ENCODE assay signal across 18 cellular contexts in the genomic region with DNA sequence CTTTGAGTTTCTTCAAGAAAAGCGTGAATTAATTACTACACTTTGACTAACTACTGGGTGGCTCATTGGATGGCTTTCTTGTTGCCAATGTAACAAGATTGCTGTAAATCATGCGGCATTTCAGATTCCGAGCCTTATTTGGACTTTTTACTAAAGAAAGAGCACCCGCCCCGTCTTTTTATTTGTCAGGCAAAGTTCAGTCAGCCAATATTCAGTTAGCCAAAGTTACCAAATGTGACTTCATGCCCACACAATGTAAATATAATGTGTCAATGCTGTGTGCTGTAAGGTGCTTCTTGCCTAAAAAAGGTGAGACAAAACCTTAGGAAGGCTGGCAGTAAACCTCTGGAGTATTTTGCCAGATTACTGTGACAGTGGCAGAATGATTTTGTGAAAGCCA. TPM values are rescaled to one million over a fixed set of nuclear protein-coding genes. Genes with fewer than 3 reads are reported as not detected.
A peak's percentile ranks its signal among the peaks of the same experiment; 100 is the strongest.
DNase-seq lines count a peak whose midpoint lies in the region; ATAC-seq and TF ChIP-seq lines count a peak whose summit lies in the region.
"Had no signal": no experiment of that assay in that cellular context is flagged by ENCODE, and none has a peak within 500 bp of the region (broad histone marks: within the 10 kb centered on the region; RNA-seq: fewer than 3 reads in every experiment).

No MANE protein-coding gene starts in this region.

- H3K79me1 ChIP-seq in mesenchymal stem cell (replicated peaks; ENCODE audit: low read length, poor library complexity, severe bottlenecking): peaks cover 5% of the 10 kb centered on the region

- in situ Hi-C loops in GM13976 (cut with MboI; ENCODE audit: low sequenced_read_pairs, unreplicated experiment): no loop called here

- H3K18ac ChIP-seq in mesenchymal stem cell (ENCODE audit: low read depth in 1 of 2, low read length in 2 of 2): peak overlapping the region in 1 of 2 experiments; percentile 48

- H3K14ac ChIP-seq in mesenchymal stem cell (ENCODE audit: low read length in 2 of 2): no peak overlapping the region

- H3K23ac ChIP-seq in mesenchymal stem cell (ENCODE audit: low read length in 2 of 2): no peak overlapping the region

- H2BK120ac ChIP-seq in mesenchymal stem cell (ENCODE audit: low read depth, low read length): peak overlapping the region; percentile 74

- no peak for DNase-seq in CD4-positive, CD25-positive, alpha-beta regulatory T cell
- DNase-seq in mesenchymal stem cell (no peak), GM13976 (ENCODE audit: low spot score) (no peak), hypothalamus (lab: John Stamatoyannopoulos, UW) (no peak)
- no peak for DNase-seq in activated naive CD4-positive, alpha-beta T cell treated with anti-CD3 and anti-CD28 coated beads, Interleukin-2, amount 50 U/mL, for 72 hours (ENCODE audit: low spot score in 2 of 2)
- no peak for DNase-seq in activated T-helper 1 cell treated with anti-CD3 and anti-CD28 coated beads, Interleukin-12 subunit alpha, Interleukin-12 subunit beta, Interleukin-2, Interleukin-4 antibody, amounts not matched to agents 30 ng/mL and 10 ng/mL and 1 ng/mL, durations not matched to agents 14 hours and 24 hours and 36 hours (ENCODE audit: low spot score)
- DNase-seq: activated CD4-positive, alpha-beta T cell treated with anti-CD3 and anti-CD28 coated beads for 1 hour; activated gamma-delta T cell; aorta; NCI-H1436; NCI-H2171; NCI-H69; stimulated activated CD4-positive, alpha-beta T cell treated with anti-CD3 and anti-CD28 coated beads, Interleukin-4, amount 100 ng/mL, for 1 hour; T-helper 9 cell had no signal

- H3K4me1 ChIP-seq in ACC112 (ENCODE audit: control insufficient read depth, insufficient read depth, low read length, unreplicated experiment) (peaks cover 65% of the 10 kb centered on the region), mesenchymal stem cell (ENCODE audit: control insufficient read depth, insufficient read depth, low read depth, low read length) (no peaks in the 10 kb centered on the region)
- peaks cover 69% of the 10 kb centered on the region for H3K4me1 ChIP-seq in CD4-positive, CD25-positive, alpha-beta regulatory T cell (ENCODE audit: control insufficient read depth, insufficient read depth, low read length, poor library complexity, severe bottlenecking)
- H3K4me1 ChIP-seq: parathyroid adenoma had no signal

- intact Hi-C loops in activated T-helper 1 cell treated with anti-CD3 and anti-CD28 coated beads, Interleukin-12 subunit alpha, Interleukin-12 subunit beta, Interleukin-2, Interleukin-4 antibody, amounts not matched to agents 30 ng/mL and 10 ng/mL and 1 ng/mL, durations not matched to agents 14 hours and 24 hours and 36 hours (cut with micrococcal nuclease): no loop called here

- H3K4me2 ChIP-seq in mesenchymal stem cell (ENCODE audit: low read length, poor library complexity, severe bottlenecking): no peak overlapping the region

- peak overlapping the region; percentile 73 to 88 for H3K4ac ChIP-seq in mesenchymal stem cell (ENCODE audit: low read depth in 1 of 2, low read length in 2 of 2)

- H3K4me3 ChIP-seq in ACC112 (ENCODE audit: low read depth, low read length) (peak overlapping the region; percentile 18; the same call in 1 of the 2 replicates), mesenchymal stem cell (ENCODE audit: insufficient read depth in 1 of 2, low read depth in 1 of 2, low read length in 2 of 2) (no peak overlapping the region)
- no peak overlapping the region for H3K4me3 ChIP-seq in CD4-positive, CD25-positive, alpha-beta regulatory T cell (ENCODE audit: low read depth, low read length)

- H3K27me3 Mint-ChIP-seq in CD4-positive, CD25-positive, alpha-beta regulatory T cell: no peaks in the 10 kb centered on the region
- no peaks in the 10 kb centered on the region for H3K27me3 Mint-ChIP-seq in activated T-helper 17 cell treated with anti-CD3 and anti-CD28 coated beads, Interleukin-2, amount 50 U/mL, for 72 hours
- H3K27me3 Mint-ChIP-seq in activated T-helper 1 cell treated with anti-CD3 and anti-CD28 coated beads, Interleukin-12 subunit alpha, Interleukin-12 subunit beta, Interleukin-2, Interleukin-4 antibody, amounts not matched to agents 30 ng/mL and 10 ng/mL and 1 ng/mL, durations not matched to agents 14 hours and 24 hours and 36 hours (ENCODE audit: insufficient read depth): no peaks in the 10 kb centered on the region

- H3K79me2 ChIP-seq in ACC112 (ENCODE audit: control insufficient read depth, insufficient read depth, low read length, unreplicated experiment): peaks cover 81% of the 10 kb centered on the region
- H3K79me2 ChIP-seq: parathyroid adenoma had no signal

- H2AFZ ChIP-seq in ACC112 (ENCODE audit: low read length, unreplicated experiment): no peak overlapping the region
- no peak overlapping the region for H2AFZ ChIP-seq in mesenchymal stem cell (ENCODE audit: low read depth, low read length)
- H2AFZ ChIP-seq: parathyroid adenoma had no signal

- peak overlapping the region; percentile 96 for H3K27ac ChIP-seq in ACC112 (ENCODE audit: low read depth, low read length)
- H3K27ac ChIP-seq in CD4-positive, CD25-positive, alpha-beta regulatory T cell (ENCODE audit: insufficient read depth, low read length, poor library complexity, severe bottlenecking): no peak overlapping the region
- no peak overlapping the region for H3K27ac ChIP-seq in mesenchymal stem cell (ENCODE audit: low read length, poor library complexity, severe bottlenecking)

- H3K9me3 ChIP-seq in CD4-positive, CD25-positive, alpha-beta regulatory T cell (ENCODE audit: control insufficient read depth in 2 of 2, low read length in 2 of 2): no peaks in the 10 kb centered on the region
- no peaks in the 10 kb centered on the region for H3K9me3 ChIP-seq in mesenchymal stem cell (ENCODE audit: control insufficient read depth, low read length)

- H3K4me1 Mint-ChIP-seq in CD4-positive, CD25-positive, alpha-beta regulatory T cell: peaks cover 58 to 98% (median 88%) of the 10 kb centered on the region in 4 donors
- peaks cover 66% of the 10 kb centered on the region for H3K4me1 Mint-ChIP-seq in activated T-helper 17 cell treated with anti-CD3 and anti-CD28 coated beads, Interleukin-2, amount 50 U/mL, for 72 hours
- peaks cover 69% of the 10 kb centered on the region for H3K4me1 Mint-ChIP-seq in activated T-helper 1 cell treated with anti-CD3 and anti-CD28 coated beads, Interleukin-12 subunit alpha, Interleukin-12 subunit beta, Interleukin-2, Interleukin-4 antibody, amounts not matched to agents 30 ng/mL and 10 ng/mL and 1 ng/mL, durations not matched to agents 14 hours and 24 hours and 36 hours (ENCODE audit: low read depth)

- H3K36me3 Mint-ChIP-seq in CD4-positive, CD25-positive, alpha-beta regulatory T cell: peaks cover 56% of the 10 kb centered on the region
- H3K36me3 Mint-ChIP-seq in activated T-helper 17 cell treated with anti-CD3 and anti-CD28 coated beads, Interleukin-2, amount 50 U/mL, for 72 hours (ENCODE audit: low read depth): peaks cover 47% of the 10 kb centered on the region
- peaks cover 9 to 63% of the 10 kb centered on the region in 2 donors for H3K36me3 Mint-ChIP-seq in activated naive CD4-positive, alpha-beta T cell treated with anti-CD3 and anti-CD28 coated beads, Interleukin-2, amount 50 U/mL, for 72 hours
- peaks cover 50% of the 10 kb centered on the region for H3K36me3 Mint-ChIP-seq in activated T-helper 1 cell treated with anti-CD3 and anti-CD28 coated beads, Interleukin-12 subunit alpha, Interleukin-12 subunit beta, Interleukin-2, Interleukin-4 antibody, amounts not matched to agents 30 ng/mL and 10 ng/mL and 1 ng/mL, durations not matched to agents 14 hours and 24 hours and 36 hours (ENCODE audit: low read depth)

- H3K4me3 Mint-ChIP-seq in CD4-positive, CD25-positive, alpha-beta regulatory T cell: no peak overlapping the region
- H3K4me3 Mint-ChIP-seq in activated T-helper 17 cell treated with anti-CD3 and anti-CD28 coated beads, Interleukin-2, amount 50 U/mL, for 72 hours: no peak overlapping the region
- H3K4me3 Mint-ChIP-seq in activated T-helper 1 cell treated with anti-CD3 and anti-CD28 coated beads, Interleukin-12 subunit alpha, Interleukin-12 subunit beta, Interleukin-2, Interleukin-4 antibody, amounts not matched to agents 30 ng/mL and 10 ng/mL and 1 ng/mL, durations not matched to agents 14 hours and 24 hours and 36 hours: no peak overlapping the region

- peaks cover 0 to 1% (median 0%) of the 10 kb centered on the region in 7 donors for H3K9me3 Mint-ChIP-seq in CD4-positive, CD25-positive, alpha-beta regulatory T cell
- peaks cover 7% of the 10 kb centered on the region for H3K9me3 Mint-ChIP-seq in activated T-helper 17 cell treated with anti-CD3 and anti-CD28 coated beads, Interleukin-2, amount 50 U/mL, for 72 hours
- peaks cover 0 to 28% of the 10 kb centered on the region in 2 donors for H3K9me3 Mint-ChIP-seq in activated naive CD4-positive, alpha-beta T cell treated with anti-CD3 and anti-CD28 coated beads, Interleukin-2, amount 50 U/mL, for 72 hours
- H3K9me3 Mint-ChIP-seq in activated T-helper 1 cell treated with anti-CD3 and anti-CD28 coated beads, Interleukin-12 subunit alpha, Interleukin-12 subunit beta, Interleukin-2, Interleukin-4 antibody, amounts not matched to agents 30 ng/mL and 10 ng/mL and 1 ng/mL, durations not matched to agents 14 hours and 24 hours and 36 hours: peaks cover 8% of the 10 kb centered on the region

- H3K36me3 ChIP-seq in ACC112 (ENCODE audit: insufficient read depth, low read length): no peaks in the 10 kb centered on the region; the same call in 1 of the 2 replicates
- peaks cover 31% of the 10 kb centered on the region for H3K36me3 ChIP-seq in CD4-positive, CD25-positive, alpha-beta regulatory T cell (ENCODE audit: control insufficient read depth, insufficient read depth, low read length)
- no peaks in the 10 kb centered on the region for H3K36me3 ChIP-seq in mesenchymal stem cell (ENCODE audit: control insufficient read depth in 1 of 2, insufficient read depth in 2 of 2, low read depth in 1 of 2, low read length in 2 of 2)

- H3K27ac Mint-ChIP-seq in CD4-positive, CD25-positive, alpha-beta regulatory T cell: peak overlapping the region in 2 of 3 donors; percentile 14 to 73
- peak overlapping the region; percentile 35 for H3K27ac Mint-ChIP-seq in activated T-helper 17 cell treated with anti-CD3 and anti-CD28 coated beads, Interleukin-2, amount 50 U/mL, for 72 hours
- H3K27ac Mint-ChIP-seq in activated naive CD4-positive, alpha-beta T cell treated with anti-CD3 and anti-CD28 coated beads, Interleukin-2, amount 50 U/mL, for 72 hours: no peak overlapping the region
- H3K27ac Mint-ChIP-seq in activated T-helper 1 cell treated with anti-CD3 and anti-CD28 coated beads, Interleukin-12 subunit alpha, Interleukin-12 subunit beta, Interleukin-2, Interleukin-4 antibody, amounts not matched to agents 30 ng/mL and 10 ng/mL and 1 ng/mL, durations not matched to agents 14 hours and 24 hours and 36 hours: no peak overlapping the region

- no peak overlapping the region for H2BK5ac ChIP-seq in mesenchymal stem cell (ENCODE audit: low read depth, low read length, poor library complexity, severe bottlenecking)

- no peaks in the 10 kb centered on the region for H3K27me3 ChIP-seq in ACC112 (ENCODE audit: insufficient read depth, low read length)
- no peaks in the 10 kb centered on the region for H3K27me3 ChIP-seq in CD4-positive, CD25-positive, alpha-beta regulatory T cell (ENCODE audit: control insufficient read depth, insufficient read depth, low read length)
- no peaks in the 10 kb centered on the region for H3K27me3 ChIP-seq in mesenchymal stem cell (ENCODE audit: control insufficient read depth in 1 of 2, insufficient read depth in 1 of 2, low read length in 2 of 2)

- TF ChIP-seq CTCF in GM13976 (IDR thresholded peaks at IDR 0.05; ENCODE audit: borderline replicate concordance, control extremely low read depth, extremely low read depth, insufficient read depth, missing control alignments): no peak

- H3K9ac ChIP-seq in mesenchymal stem cell (ENCODE audit: low read length): no peak overlapping the region
- H3K9ac ChIP-seq: parathyroid adenoma had no signal

- H4K91ac ChIP-seq in mesenchymal stem cell (ENCODE audit: low read length): peak overlapping the region; percentile 29

- H2AK5ac ChIP-seq in mesenchymal stem cell (ENCODE audit: low read length, severe bottlenecking): no peak overlapping the region

- ATAC-seq in CD4-positive, CD25-positive, alpha-beta regulatory T cell (ENCODE audit: low read depth in 2 of 2): no peak
- no peak for ATAC-seq in activated T-helper 17 cell treated with anti-CD3 and anti-CD28 coated beads, Interleukin-2, amount 50 U/mL, for 72 hours (replicated peaks)
- no peak for ATAC-seq in activated naive CD4-positive, alpha-beta T cell treated with anti-CD3 and anti-CD28 coated beads, Interleukin-2, amount 50 U/mL, for 72 hours
- ATAC-seq: HCT116 had no signal

- H2BK15ac ChIP-seq in mesenchymal stem cell (ENCODE audit: low read depth, poor library complexity, severe bottlenecking): no peak overlapping the region

- peak overlapping the region; percentile 71 to 92 for H2BK12ac ChIP-seq in mesenchymal stem cell (ENCODE audit: low read length in 2 of 2)

- no peak overlapping the region for H4K8ac ChIP-seq in mesenchymal stem cell (ENCODE audit: low read length)

- WGBS in mesenchymal stem cell: 96% methylated on average over 5 of the region's 5 CpGs

RNA-seq across cellular contexts. Expression of a gene that starts 14.8 kb away (rescaled TPM):
- 119 TPM for total RNA-seq in CD4-positive, CD25-positive, alpha-beta regulatory T cell
- 10 to 100 TPM; 58.0 to 72.6 (median 65.5) TPM for polyA plus RNA-seq in CD4-positive, CD25-positive, alpha-beta regulatory T cell
- 10 to 100 TPM; 55.6 to 73.4 TPM for total RNA-seq in activated T-helper 17 cell treated with anti-CD3 and anti-CD28 coated beads, Interleukin-2, amount 50 U/mL, for 72 hours
- 12.2 TPM for polyA plus RNA-seq in mesenchymal stem cell (2013, experiment 1 of 2)
- 12.6 TPM for polyA plus RNA-seq in mesenchymal stem cell (2013, experiment 2 of 2)
- total RNA-seq in activated naive CD4-positive, alpha-beta T cell treated with anti-CD3 and anti-CD28 coated beads, Interleukin-2, amount 50 U/mL, for 72 hours: 10 to 100 TPM; 44.4 to 69.4 TPM
- 40.7 and 41.5 TPM in 2 replicates for total RNA-seq in activated T-helper 1 cell treated with anti-CD3 and anti-CD28 coated beads, Interleukin-12 subunit alpha, Interleukin-12 subunit beta, Interleukin-2, Interleukin-4 antibody, amounts not matched to agents 30 ng/mL and 10 ng/mL and 1 ng/mL, durations not matched to agents 14 hours and 24 hours and 36 hours

Comparison
In these comparisons a context has a peak if more than half of its experiments do, and no peak if none do; other contexts are left out.
1. H3K27ac Mint-ChIP-seq: peak in CD4-positive, CD25-positive, alpha-beta regulatory T cell (2 of 3) and activated T-helper 17 cell treated with anti-CD3 and anti-CD28 coated beads, Interleukin-2, amount 50 U/mL, for 72 hours (single experiment); none in activated naive CD4-positive, alpha-beta T cell treated with anti-CD3 and anti-CD28 coated beads, Interleukin-2, amount 50 U/mL, for 72 hours (0 of 2) and activated T-helper 1 cell treated with anti-CD3 and anti-CD28 coated beads, Interleukin-12 subunit alpha, Interleukin-12 subunit beta, Interleukin-2, Interleukin-4 antibody, amounts not matched to agents 30 ng/mL and 10 ng/mL and 1 ng/mL, durations not matched to agents 14 hours and 24 hours and 36 hours (single experiment).